In genomic region chr21:29296452-29296851, GRCh38 we compare ENCODE assay signal across 19 cellular contexts. TPM values are rescaled to one million over a fixed set of nuclear protein-coding genes. Genes with fewer than 3 reads are reported as not detected.
A peak's percentile ranks its signal among the peaks of the same experiment; 100 is the strongest.
DNase-seq lines count a peak whose midpoint lies in the region; ATAC-seq and TF ChIP-seq lines count a peak whose summit lies in the region.
"Had no signal": no experiment of that assay in that cellular context is flagged by ENCODE, and none has a peak within 500 bp of the region (broad histone marks: within the 10 kb centered on the region; RNA-seq: fewer than 3 reads in every experiment).

No MANE protein-coding gene starts in this region.

- H3K4me3 Mint-ChIP-seq in CD4-positive, alpha-beta T cell = peak overlapping the region; percentile 53
- H3K4me3 Mint-ChIP-seq in memory B cell = peak overlapping the region; percentile 12

- H3K36me3 Mint-ChIP-seq in CD4-positive, alpha-beta T cell (ENCODE audit: low read depth) = peaks cover 17% of the 10 kb centered on the region
- H3K36me3 Mint-ChIP-seq in memory B cell = no peaks in the 10 kb centered on the region

- H3K9me3 ChIP-seq in CD4-positive, alpha-beta T cell (ENCODE audit: control insufficient read depth, low read length) = no peaks in the 10 kb centered on the region

- H3K27ac ChIP-seq in CD4-positive, alpha-beta T cell (ENCODE audit: low read depth, low read length) = no peak overlapping the region
- H3K27ac ChIP-seq: C4-2B, GM23248, HL-60 had no signal

- intact Hi-C loops in CD4-positive, alpha-beta T cell (cut with DNase I, micrococcal nuclease) = loop anchor here (5.0 to 10.0 kb wide), 4 partner anchors 99 to 409 kb away; partner anchors contain the start of gene LTN1 (in 1 of the 2)

- CTCF ChIA-PET in CD4-positive, alpha-beta T cell (lab: Charles Lee) = interaction anchor here (0.7 kb wide), 2 partner anchors 21 to 52 kb away, joined by 3 read pairs; no protein-coding TSS in a partner anchor

- no peak for TF ChIP-seq CTCF in CD4-positive, alpha-beta T cell (IDR thresholded peaks at IDR 0.05)
- no peak for TF ChIP-seq CTCF in GM12865 (IDR thresholded peaks at IDR 0.05; ENCODE audit: insufficient read depth, low read depth, low read length, missing control alignments)

- POLR2A ChIA-PET in CD4-positive, alpha-beta T cell (lab: Charles Lee) = interaction anchor here (1.3 to 4.4 kb wide), 2 partner anchors 153 to 294 kb away, joined by 3 to 24 read pairs; no protein-coding TSS in a partner anchor

- H3K27me3 ChIP-seq in CD4-positive, alpha-beta T cell (ENCODE audit: control insufficient read depth, insufficient read depth, low read length) = no peaks in the 10 kb centered on the region

- H3K4me1 Mint-ChIP-seq in CD4-positive, alpha-beta T cell (ENCODE audit: low read depth) = peaks cover 64% of the 10 kb centered on the region
- peaks cover 38% of the 10 kb centered on the region for H3K4me1 Mint-ChIP-seq in memory B cell

- H3K4me3 ChIP-seq in GM12865 (ENCODE audit: low read depth, low read length) = peak overlapping the region; percentile 27
- H3K4me3 ChIP-seq: GM23248 had no signal

- H3K27ac Mint-ChIP-seq in CD4-positive, alpha-beta T cell = no peak overlapping the region
- H3K27ac Mint-ChIP-seq in memory B cell = peak overlapping the region; percentile 39

- H3K27me3 Mint-ChIP-seq in CD4-positive, alpha-beta T cell = no peaks in the 10 kb centered on the region
- no peaks in the 10 kb centered on the region for H3K27me3 Mint-ChIP-seq in memory B cell

- H3K9me3 Mint-ChIP-seq in CD4-positive, alpha-beta T cell = no peaks in the 10 kb centered on the region
- no peaks in the 10 kb centered on the region for H3K9me3 Mint-ChIP-seq in memory B cell

- no peak for ATAC-seq in CD4-positive, alpha-beta T cell (ENCODE audit: poor library complexity)
- ATAC-seq in memory B cell (ENCODE audit: low read depth) (no peak), HG02840 (IDR thresholded peaks at IDR 0.05; ENCODE audit: low FRiP score, unreplicated experiment) (no peak)

- no peak for DNase-seq in CD4-positive, alpha-beta T cell
- DNase-seq in GM12865 (ENCODE audit: low read depth) (peak; percentile 78), RPMI8226 (peak; percentile 39), memory B cell (ENCODE audit: low spot score in 2 of 2) (no peak), retina (no peak), SK-N-DZ (ENCODE audit: low spot score) (no peak), epidermal melanocyte (ENCODE audit: insufficient read length, low spot score) (no peak)
- DNase-seq: DMS79, GM23248, HCEC 1CT, KBM-7, NCI-H1092, NCI-H146, NCI-H2081, NCI-H524, SHP77 had no signal

RNA-seq across cellular contexts. Expression of gene BACH1, which starts 2.3 kb away (rescaled TPM):
- 10 to 100 TPM; 64.4 to 65.9 TPM for total RNA-seq in CD4-positive, alpha-beta T cell
- 21.6 and 23.2 TPM in 2 replicates for polyA plus RNA-seq in SK-N-DZ (2014; cell fraction: cytosol; rRNA removed)
- 8.3 and 13.4 TPM in 2 replicates for polyA plus RNA-seq in SK-N-DZ (2014; cell fraction: nucleus; rRNA removed)

Comparison
In these comparisons a context has a peak if more than half of its experiments do, and no peak if none do; other contexts are left out.
1. DNase-seq: peak in GM12865 (single experiment) and RPMI8226 (single experiment); none in CD4-positive, alpha-beta T cell (0 of 10), memory B cell (0 of 2), retina (single experiment), SK-N-DZ (single experiment) and epidermal melanocyte (single experiment).